8 cellular contexts compared by ENCODE assay signal in the genomic region with DNA sequence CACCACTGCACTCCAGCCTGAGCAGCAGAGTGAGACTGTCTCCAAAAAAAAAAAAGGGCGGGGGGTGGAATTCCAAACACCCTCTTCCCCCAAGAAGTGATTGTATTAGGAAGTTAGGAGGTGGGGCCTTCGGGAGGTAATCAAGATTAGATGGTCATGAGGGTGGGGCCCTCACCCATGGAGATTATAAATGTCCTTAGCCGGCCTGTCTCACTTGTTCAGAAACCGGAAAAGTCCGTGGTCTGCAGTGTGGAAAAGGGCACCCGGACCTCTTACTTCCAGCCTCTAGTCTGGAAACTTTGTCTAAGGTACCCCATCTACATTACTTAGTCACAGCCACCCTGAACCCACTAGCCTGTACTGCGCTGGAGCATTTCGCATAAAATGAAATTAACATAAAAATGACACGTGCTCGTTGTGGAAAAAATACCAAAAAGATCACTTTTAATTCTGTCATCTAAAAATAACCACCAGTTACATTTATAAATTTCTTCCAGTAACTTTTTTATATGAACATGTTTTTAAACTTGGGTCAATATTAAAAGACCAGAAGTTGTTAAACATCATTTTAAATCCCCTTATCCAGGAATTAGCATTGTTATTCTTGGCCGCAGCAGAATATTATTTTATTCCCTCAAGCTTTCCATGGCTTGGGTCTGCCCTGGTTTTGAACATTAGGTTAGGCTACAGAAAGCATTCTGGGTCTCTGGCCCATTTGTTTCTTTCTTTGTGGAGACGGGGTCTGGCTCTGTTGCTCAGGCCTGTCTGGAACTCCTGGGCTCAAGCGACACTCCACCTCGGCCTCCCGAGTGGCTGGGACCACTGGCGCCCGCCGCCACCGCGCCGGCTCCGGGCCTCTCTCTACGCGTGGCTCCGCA. TPM values are rescaled to one million over a fixed set of nuclear protein-coding genes. Genes with fewer than 3 reads are reported as not detected.
DNase-seq lines count a peak whose midpoint lies in the region; ATAC-seq and TF ChIP-seq lines count a peak whose summit lies in the region.

No MANE protein-coding gene starts in this region.

- H3K36me3 ChIP-seq in BJ (ENCODE audit: control insufficient read depth, insufficient read depth, low read length) (no peaks in the 10 kb centered on the region), IMR-90 (ENCODE audit: control insufficient read depth, insufficient read depth, low read length) (no peaks in the 10 kb centered on the region)

- WGBS in IMR-90 (ENCODE audit: extremely low coverage in 2 of 2, insufficient read length in 1 of 2), 2 experiments, result 0% methylated on average over 2 of the region's 25 CpGs; no CpG with 5 or more reads in 1 of the 2 experiments

- peak overlapping the region; percentile 65 for H2BK120ac ChIP-seq in IMR-90 (ENCODE audit: low read depth, low read length)

- no peak for ATAC-seq in IMR-90 (ENCODE audit: low read depth)
- no peak for ATAC-seq in sciatic nerve
- ATAC-seq in HG03025 (IDR thresholded peaks at IDR 0.05; ENCODE audit: low FRiP score, unreplicated experiment), result no peak

- H3K4me3 ChIP-seq in BJ (ENCODE audit: low read depth, low read length) (peak overlapping the region; percentile 65), IMR-90 (ENCODE audit: insufficient read depth, low read depth, low read length) (peak overlapping the region; percentile 67)

- POLR2A ChIA-PET in BJ (lab: Charles Lee) (interaction anchor here (0.6 to 0.7 kb wide), 2 partner anchors 705 to 1596 kb away, joined by 3 to 16 read pairs; no protein-coding TSS in a partner anchor), IMR-90 (lab: Charles Lee; ENCODE audit: unreplicated experiment) (no interaction called here)

- no peaks in the 10 kb centered on the region for H3K9me3 ChIP-seq in IMR-90 (ENCODE audit: control insufficient read depth, insufficient read depth, low read length)

- H4K20me1 ChIP-seq in IMR-90 (ENCODE audit: insufficient read depth, low read length), result no peaks in the 10 kb centered on the region; the same call in 1 of the 2 replicates

- H2BK20ac ChIP-seq in IMR-90 (ENCODE audit: low read depth, low read length), result no peak overlapping the region

- peak overlapping the region; percentile 82 for H4K91ac ChIP-seq in IMR-90 (ENCODE audit: insufficient read depth, low read depth, low read length)

- peak overlapping the region; percentile 95 to 99 for H4K8ac ChIP-seq in IMR-90 (ENCODE audit: low read depth in 2 of 2, low read length in 2 of 2)

- peaks cover 3% of the 10 kb centered on the region for H3K4me1 ChIP-seq in IMR-90 (ENCODE audit: control insufficient read depth, insufficient read depth, low read length)

- in situ Hi-C loops in IMR-90 (cut with MboI; ENCODE audit: low sequenced_read_pairs), result no loop called here

- TF ChIP-seq RAD21 in IMR-90 (IDR thresholded peaks at IDR 0.05; ENCODE audit: low read length), result no peak

- H3K27ac ChIP-seq in IMR-90 (ENCODE audit: insufficient read depth, low read length), result peak overlapping the region; percentile 95

- no peaks in the 10 kb centered on the region for H3K9me3 Mint-ChIP-seq in activated naive CD8-positive, alpha-beta T cell treated with anti-CD3 and anti-CD28 coated beads for 36 hours
- H3K9me3 Mint-ChIP-seq in stimulated activated naive CD8-positive, alpha-beta T cell treated with anti-CD3 and anti-CD28 coated beads, Interleukin-15, Interleukin-2, amounts not matched to agents 100 ng/mL and 50 ng/mL, for 24 hours, result no peaks in the 10 kb centered on the region

- peak overlapping the region; percentile 83 for H3K14ac ChIP-seq in IMR-90 (replicated peaks; ENCODE audit: low read depth, low read length)

- H2AFZ ChIP-seq in IMR-90 (replicated peaks; ENCODE audit: low read length, poor library complexity), result peak overlapping the region; percentile 95

- peaks cover 4 to 10% of the 10 kb centered on the region in 2 experiments; a peak in 3 of 4 replicates for H3K79me1 ChIP-seq in IMR-90 (ENCODE audit: low read depth in 1 of 2, low read length in 2 of 2)

- H3K9me1 ChIP-seq in IMR-90 (ENCODE audit: insufficient read depth, low read length), result no peaks in the 10 kb centered on the region; the same call in 1 of the 2 replicates

- TF ChIP-seq POLR2A in IMR-90 (IDR thresholded peaks at IDR 0.05; ENCODE audit: low read depth, low read length), result peak; percentile 58

- BruUV-seq in IMR-90 (replicated peaks; lab: Mats Ljungman, UMichigan), result TSS peak; percentile 77

- TF ChIP-seq CTCF in BJ (IDR thresholded peaks at IDR 0.05; ENCODE audit: insufficient read depth, low read depth, low read length) (no peak), IMR-90 (conservative IDR thresholded peaks at IDR 0.05; ENCODE audit: low read depth, low read length) (no peak)

- DNase-seq in BJ (ENCODE audit: low read depth), result no peak
- DNase-seq in IMR-90, result no peak
- no peak for DNase-seq in activated naive CD8-positive, alpha-beta T cell treated with anti-CD3 and anti-CD28 coated beads for 36 hours
- peak; percentile 70 for DNase-seq in islet precursor cell
- no peak for DNase-seq in NCI-H345 (lab: John Stamatoyannopoulos, UW)
- no peak for DNase-seq in sciatic nerve (ENCODE audit: low spot score)

- intact Hi-C loops in IMR-90 (cut with micrococcal nuclease), result loop anchor here (2.0 to 10.0 kb wide), 7 partner anchors 133 to 1595 kb away; no protein-coding TSS in a partner anchor
- intact Hi-C loops in sciatic nerve (cut with DNase I), result no loop called here

- H3K4me3 Mint-ChIP-seq in activated naive CD8-positive, alpha-beta T cell treated with anti-CD3 and anti-CD28 coated beads for 36 hours, result peak overlapping the region; percentile 91
- H3K4me3 Mint-ChIP-seq in stimulated activated naive CD8-positive, alpha-beta T cell treated with anti-CD3 and anti-CD28 coated beads, Interleukin-15, Interleukin-2, amounts not matched to agents 100 ng/mL and 50 ng/mL, for 24 hours, result peak overlapping the region; percentile 94

- peak overlapping the region; percentile 93 for H4K5ac ChIP-seq in IMR-90 (ENCODE audit: low read depth, low read length)

- H2AK5ac ChIP-seq in IMR-90 (ENCODE audit: low read depth, low read length), result peak overlapping the region; percentile 68

- peaks cover 57% of the 10 kb centered on the region for H3K36me3 Mint-ChIP-seq in activated naive CD8-positive, alpha-beta T cell treated with anti-CD3 and anti-CD28 coated beads for 36 hours
- peaks cover 57% of the 10 kb centered on the region for H3K36me3 Mint-ChIP-seq in stimulated activated naive CD8-positive, alpha-beta T cell treated with anti-CD3 and anti-CD28 coated beads, Interleukin-15, Interleukin-2, amounts not matched to agents 100 ng/mL and 50 ng/mL, for 24 hours (ENCODE audit: low read depth)

- H3K27me3 ChIP-seq in BJ (ENCODE audit: control insufficient read depth, insufficient read depth, low read length), result no peaks in the 10 kb centered on the region
- no peaks in the 10 kb centered on the region for H3K27me3 ChIP-seq in IMR-90 (ENCODE audit: control insufficient read depth, insufficient read depth, low read length)

- peak overlapping the region; percentile 96 for H2AK9ac ChIP-seq in IMR-90 (replicated peaks; ENCODE audit: low read depth, low read length, poor library complexity)

- H3K4ac ChIP-seq in IMR-90 (ENCODE audit: low read depth, low read length), result peak overlapping the region; percentile 89

- peak overlapping the region; percentile 89 for H2BK5ac ChIP-seq in IMR-90 (ENCODE audit: low read depth, low read length, poor library complexity, severe bottlenecking)

- CTCF ChIA-PET in BJ (lab: Yijun Ruan, JAX) (no interaction called here), IMR-90 (lab: Yijun Ruan, JAX) (no interaction called here)

- peak overlapping the region; percentile 21; the same call in 1 of the 2 replicates for H3K18ac ChIP-seq in IMR-90 (ENCODE audit: low read depth, low read length)

- H3K27ac Mint-ChIP-seq in activated naive CD8-positive, alpha-beta T cell treated with anti-CD3 and anti-CD28 coated beads for 36 hours, result peak overlapping the region; percentile 98
- H3K27ac Mint-ChIP-seq in stimulated activated naive CD8-positive, alpha-beta T cell treated with anti-CD3 and anti-CD28 coated beads, Interleukin-15, Interleukin-2, amounts not matched to agents 100 ng/mL and 50 ng/mL, for 24 hours, result peak overlapping the region; percentile 97

- peak overlapping the region; percentile 83 for H3K9ac ChIP-seq in IMR-90 (ENCODE audit: low read depth, low read length)

- H3K4me2 ChIP-seq in IMR-90 (ENCODE audit: low read depth, low read length), result peak overlapping the region; percentile 93

- dilution Hi-C loops in IMR-90 (cut with HindIII; ENCODE audit: low sequenced_read_pairs, unreplicated experiment), result no loop called here

- H2BK15ac ChIP-seq in IMR-90 (ENCODE audit: low read depth, low read length), result no peak overlapping the region; the same call in 2 of the 3 replicates

- peaks cover 20% of the 10 kb centered on the region for H3K4me1 Mint-ChIP-seq in activated naive CD8-positive, alpha-beta T cell treated with anti-CD3 and anti-CD28 coated beads for 36 hours
- peaks cover 53% of the 10 kb centered on the region for H3K4me1 Mint-ChIP-seq in stimulated activated naive CD8-positive, alpha-beta T cell treated with anti-CD3 and anti-CD28 coated beads, Interleukin-15, Interleukin-2, amounts not matched to agents 100 ng/mL and 50 ng/mL, for 24 hours (ENCODE audit: low read depth)

- H3K56ac ChIP-seq in IMR-90 (ENCODE audit: extremely low read depth, insufficient read depth, low read length), result peak overlapping the region; percentile 90

- H3K27me3 Mint-ChIP-seq in activated naive CD8-positive, alpha-beta T cell treated with anti-CD3 and anti-CD28 coated beads for 36 hours, result peaks cover 6% of the 10 kb centered on the region
- no peaks in the 10 kb centered on the region for H3K27me3 Mint-ChIP-seq in stimulated activated naive CD8-positive, alpha-beta T cell treated with anti-CD3 and anti-CD28 coated beads, Interleukin-15, Interleukin-2, amounts not matched to agents 100 ng/mL and 50 ng/mL, for 24 hours

- peak overlapping the region; percentile 82 for H3K23ac ChIP-seq in IMR-90 (ENCODE audit: low read depth, low read length)

TF ChIP-seq in IMR-90, 13 proteins besides CTCF, POLR2A, EP300 and RAD21 (continues in another document):
- no peak for TF ChIP-seq BHLHE40 (IDR thresholded peaks at IDR 0.05; ENCODE audit: low read depth, low read length)

RNA-seq across cellular contexts. Expression of gene CKS2, which starts 1.1 kb away (rescaled TPM):
- polyA plus RNA-seq in BJ (2011; rRNA removed) (128 and 135 TPM in 2 replicates), IMR-90 (2012; rRNA removed) (261 and 325 TPM in 2 replicates)
- polyA minus RNA-seq in BJ (2011; rRNA and poly(A)+ RNA removed), result 52.9 and 76.7 TPM in 2 replicates
- total RNA-seq in IMR-90 (2012; rRNA removed) (192 and 322 TPM in 2 replicates), sciatic nerve (4.6 TPM)
- polyA plus RNA-seq in IMR-90 (2012; cell fraction: cytosol; rRNA removed), result 28.4 and 79.6 TPM in 2 replicates
- polyA plus RNA-seq in IMR-90 (2012; cell fraction: nucleus; rRNA removed; ENCODE audit: low replicate concordance), result 30.5 and 89.8 TPM in 2 replicates
- 100 to 1,000 TPM; 333 to 343 TPM for total RNA-seq in activated naive CD8-positive, alpha-beta T cell treated with anti-CD3 and anti-CD28 coated beads for 36 hours

RNA-seq across cellular contexts. Expression of gene SECISBP2, which starts 8.5 kb away (rescaled TPM):
- polyA plus RNA-seq in BJ (2011; rRNA removed) (14.3 and 14.4 TPM in 2 replicates), IMR-90 (2012; rRNA removed) (14.4 and 16.4 TPM in 2 replicates)
- polyA minus RNA-seq in BJ (2011; rRNA and poly(A)+ RNA removed), result 12.5 and 13.1 TPM in 2 replicates
- total RNA-seq in IMR-90 (2012; rRNA removed) (18.8 and 19.7 TPM in 2 replicates), sciatic nerve (64.7 TPM)
- polyA plus RNA-seq in IMR-90 (2012; cell fraction: cytosol; rRNA removed), result 5.2 and 5.9 TPM in 2 replicates
- 28.0 and 65.2 TPM in 2 replicates for polyA plus RNA-seq in IMR-90 (2012; cell fraction: nucleus; rRNA removed; ENCODE audit: low replicate concordance)
- 10 to 100 TPM; 27.3 to 34.7 TPM for total RNA-seq in activated naive CD8-positive, alpha-beta T cell treated with anti-CD3 and anti-CD28 coated beads for 36 hours

Comparison
In these comparisons a context has a peak if more than half of its experiments do, and no peak if none do; other contexts are left out.
1. RNA of gene CKS2, which starts 1.1 kb away (total RNA-seq): 333 to 343 TPM in activated naive CD8-positive, alpha-beta T cell treated with anti-CD3 and anti-CD28 coated beads for 36 hours and 192 to 322 TPM in IMR-90; 4.6 TPM in sciatic nerve (single experiment); every median in the first group is over 10 times any median in the second.